ENCODE assay signal across 25 cellular contexts in genomic region chr1:111392460-111392945, GRCh38.
"Had no signal": no experiment of that assay in that cellular context is flagged by ENCODE, and none has a peak within 500 bp of the region (broad histone marks: within the 10 kb centered on the region; RNA-seq: fewer than 3 reads in every experiment).

No MANE protein-coding gene starts in this region.

- H3K9ac ChIP-seq: neural progenitor cell had no signal

- FAIRE-seq: bronchial epithelial cell, endothelial cell of umbilical vein, kidney, TTC549 had no signal

- H3K4me1 ChIP-seq: colonic mucosa, lower lobe of right lung, sigmoid colon, upper lobe of left lung had no signal

- H2AFZ ChIP-seq: neural progenitor cell had no signal

- ATAC-seq: activated T-cell treated with anti-CD3 and anti-CD28 coated beads, Interleukin-2, amount 50 U/mL, for 4 hours; effector memory CD8-positive, alpha-beta T cell; esophagus mucosa; lower lobe of right lung; naive thymus-derived CD8-positive, alpha-beta T cell had no signal

- DNase-seq: activated CD8-positive, alpha-beta memory T cell treated with anti-CD3 and anti-CD28 coated beads for 24 hours; activated CD8-positive, alpha-beta memory T cell treated with anti-CD3 and anti-CD28 coated beads, Interleukin-2, amount 50 U/mL, for 4 hours; activated naive CD4-positive, alpha-beta T cell treated with anti-CD3 and anti-CD28 coated beads for 36 hours; activated naive CD8-positive, alpha-beta T cell treated with anti-CD3 and anti-CD28 coated beads, Interleukin-2, amount 10 ng/mL, durations not matched to agents 7 days and 5 days; activated T-cell treated with anti-CD3 and anti-CD28 coated beads, Interleukin-2, amount 50 U/mL, for 4 hours; amniotic stem cell; colonic mucosa; dorsolateral prefrontal cortex; effector memory CD8-positive, alpha-beta T cell; foreskin melanocyte; kidney; lower lobe of right lung; naive thymus-derived CD8-positive, alpha-beta T cell; posterior cingulate gyrus; sigmoid colon; stimulated activated CD4-positive, alpha-beta T cell treated with anti-CD3 and anti-CD28 coated beads, Interleukin-15, amount 100 ng/mL, for 24 hours; stimulated activated naive CD4-positive, alpha-beta T cell treated with Interleukin-2 at 50 U/mL for 16 hours; upper lobe of left lung had no signal

- H3K9me3 ChIP-seq: colonic mucosa, lower lobe of right lung, sigmoid colon, thoracic aorta, upper lobe of left lung had no signal

- H3K27me3 ChIP-seq: colonic mucosa, neural progenitor cell, sigmoid colon, upper lobe of left lung had no signal

- H3K4me2 ChIP-seq: neural progenitor cell, smooth muscle cell had no signal

- H3K4me3 ChIP-seq: colonic mucosa, dorsolateral prefrontal cortex, lower lobe of right lung, neural progenitor cell, sigmoid colon, smooth muscle cell, thoracic aorta, upper lobe of left lung had no signal

- H3K27ac ChIP-seq: colonic mucosa, dorsolateral prefrontal cortex, lower lobe of right lung, neural progenitor cell, sigmoid colon, thoracic aorta, upper lobe of left lung had no signal

- H3K36me3 ChIP-seq: colonic mucosa, lower lobe of right lung, neural progenitor cell, sigmoid colon, thoracic aorta, upper lobe of left lung had no signal
